30 cellular contexts compared by ENCODE assay signal in genomic region chr1:66084442-66084841, GRCh38.
A peak's percentile ranks its signal among the peaks of the same experiment; 100 is the strongest.
DNase-seq lines count a peak whose midpoint lies in the region; ATAC-seq, FAIRE-seq and TF ChIP-seq lines count a peak whose summit lies in the region.
"Had no signal": no experiment of that assay in that cellular context is flagged by ENCODE, and none has a peak within 500 bp of the region (broad histone marks: within the 10 kb centered on the region; RNA-seq: fewer than 3 reads in every experiment).

No MANE protein-coding gene starts in this region.

- DNase-seq in GM12878 (ENCODE audit: low read depth, low spot score) (no peak), neural crest cell (ENCODE audit: low read depth, low spot score) (no peak), heart left ventricle (no peak), right cardiac atrium (no peak)
- DNase-seq: activated CD4-positive, alpha-beta T cell treated with anti-CD3 and anti-CD28 coated beads, Interleukin-2, amount 10 ng/mL, durations not matched to agents 24 days and 14 days; activated naive CD8-positive, alpha-beta T cell treated with anti-CD3 and anti-CD28 coated beads, Interleukin-2, amount 50 U/mL, for 24 hours; activated T-cell treated with anti-CD3 and anti-CD28 coated beads, Interleukin-2, amount 50 U/mL, for 24 hours; C1 segment of cervical spinal cord; COR-L47; DND-41; hypothalamus; islet precursor cell; Karpas-422; left ventricle myocardium inferior; NCI-H1092; NCI-H1694 treated with DMSO at 0.1 percent for 48 hours; nucleus accumbens; OCI-M1; stimulated activated CD4-positive, alpha-beta T cell treated with anti-CD3 and anti-CD28 coated beads, Interleukin-4, amount 100 ng/mL, for 4 hours; stimulated activated naive B cell treated with anti-CD40 and anti-IgM and Interleukin-4, amounts not matched to agents 10 μg/mL and 1 μg/mL and 100 μg/mL, for 72 hours had no signal

- SMC1A ChIA-PET in GM12878 (lab: Charles Lee; ENCODE audit: uncharacterized antibody, unreplicated experiment), result no interaction called here

- H3K9me3 Mint-ChIP-seq in neural crest cell, result no peaks in the 10 kb centered on the region
- H3K9me3 Mint-ChIP-seq: activated CD4-positive, alpha-beta T cell treated with anti-CD3 and anti-CD28 coated beads, Interleukin-2, amount 10 ng/mL, durations not matched to agents 24 days and 14 days; activated naive CD8-positive, alpha-beta T cell treated with anti-CD3 and anti-CD28 coated beads, Interleukin-2, amount 50 U/mL, for 24 hours; activated T-cell treated with anti-CD3 and anti-CD28 coated beads, Interleukin-2, amount 50 U/mL, for 24 hours; central memory CD8-positive, alpha-beta T cell; dendritic cell treated with granulocyte-macrophage colony-stimulating factor and Interleukin-4, amounts not matched to agents 40 ng/mL and 50 ng/mL, for 4 days had no signal

- H3K4me2 ChIP-seq in GM12878 (ENCODE audit: control insufficient read depth, insufficient read depth), result no peak overlapping the region

- no peaks in the 10 kb centered on the region for H3K79me2 ChIP-seq in GM12878 (ENCODE audit: control insufficient read depth, insufficient read depth, low read length)

- H4K20me1 ChIP-seq in GM12878 (ENCODE audit: control insufficient read depth, insufficient read depth), result no peaks in the 10 kb centered on the region

- RAD21 ChIA-PET in GM12878 (lab: Charles Lee; ENCODE audit: unreplicated experiment), result no interaction called here

- H3K9me3 ChIP-seq in GM12878 (replicated peaks; ENCODE audit: control insufficient read depth, insufficient read depth, low read length), result no peaks in the 10 kb centered on the region
- no peaks in the 10 kb centered on the region for H3K9me3 ChIP-seq in heart left ventricle
- no peaks in the 10 kb centered on the region for H3K9me3 ChIP-seq in right cardiac atrium (ENCODE audit: control insufficient read depth, low read length)
- H3K9me3 ChIP-seq: gastroesophageal sphincter, left ventricle myocardium inferior, prostate gland had no signal

- H3K36me3 Mint-ChIP-seq in neural crest cell (ENCODE audit: low read depth), result no peaks in the 10 kb centered on the region
- H3K36me3 Mint-ChIP-seq: stimulated activated naive B cell treated with anti-CD40 and anti-IgM and Interleukin-4, amounts not matched to agents 10 μg/mL and 1 μg/mL and 100 μg/mL, for 72 hours had no signal

- H3K36me3 ChIP-seq in GM12878 (ENCODE audit: control insufficient read depth in 2 of 2, insufficient read depth in 2 of 2, low read length in 1 of 2) (no peaks in the 10 kb centered on the region), heart left ventricle (no peaks in the 10 kb centered on the region)
- H3K36me3 ChIP-seq: gastroesophageal sphincter, left ventricle myocardium inferior, prostate gland had no signal

- no peak overlapping the region for H3K27ac ChIP-seq in GM12878 (ENCODE audit: control insufficient read depth, insufficient read depth)
- no peak overlapping the region for H3K27ac ChIP-seq in heart left ventricle
- no peak overlapping the region for H3K27ac ChIP-seq in right cardiac atrium (ENCODE audit: low read length)
- H3K27ac ChIP-seq: gastroesophageal sphincter, left ventricle myocardium inferior, prostate gland, VCaP had no signal

- ATAC-seq in HG02885 (IDR thresholded peaks at IDR 0.05; ENCODE audit: poor library complexity, unreplicated experiment) (peak; percentile 37), GM12878 (peak; percentile 51; the same call in 2 of the 3 replicates), GM18519 (IDR thresholded peaks at IDR 0.05; ENCODE audit: low FRiP score, unreplicated experiment) (no peak), heart left ventricle (no peak), right cardiac atrium (no peak)
- ATAC-seq: activated naive CD8-positive, alpha-beta T cell treated with anti-CD3 and anti-CD28 coated beads, Interleukin-2, amount 50 U/mL, for 24 hours; gastroesophageal sphincter; stimulated activated naive B cell treated with anti-CD40 and anti-IgM and Interleukin-4, amounts not matched to agents 10 μg/mL and 1 μg/mL and 100 μg/mL, for 72 hours had no signal

- no peak overlapping the region for H3K27ac Mint-ChIP-seq in neural crest cell (ENCODE audit: unreplicated experiment)
- H3K27ac Mint-ChIP-seq: activated CD4-positive, alpha-beta T cell treated with anti-CD3 and anti-CD28 coated beads, Interleukin-2, amount 10 ng/mL, durations not matched to agents 24 days and 14 days; activated naive CD8-positive, alpha-beta T cell treated with anti-CD3 and anti-CD28 coated beads, Interleukin-2, amount 50 U/mL, for 24 hours; activated T-cell treated with anti-CD3 and anti-CD28 coated beads, Interleukin-2, amount 50 U/mL, for 24 hours; dendritic cell treated with granulocyte-macrophage colony-stimulating factor and Interleukin-4, amounts not matched to agents 40 ng/mL and 50 ng/mL, for 4 days; stimulated activated naive B cell treated with anti-CD40 and anti-IgM and Interleukin-4, amounts not matched to agents 10 μg/mL and 1 μg/mL and 100 μg/mL, for 72 hours had no signal

- no peak overlapping the region for H3K4me3 Mint-ChIP-seq in neural crest cell
- H3K4me3 Mint-ChIP-seq: activated CD4-positive, alpha-beta T cell treated with anti-CD3 and anti-CD28 coated beads, Interleukin-2, amount 10 ng/mL, durations not matched to agents 24 days and 14 days; activated naive CD8-positive, alpha-beta T cell treated with anti-CD3 and anti-CD28 coated beads, Interleukin-2, amount 50 U/mL, for 24 hours; activated T-cell treated with anti-CD3 and anti-CD28 coated beads, Interleukin-2, amount 50 U/mL, for 24 hours; central memory CD8-positive, alpha-beta T cell; dendritic cell treated with granulocyte-macrophage colony-stimulating factor and Interleukin-4, amounts not matched to agents 40 ng/mL and 50 ng/mL, for 4 days; stimulated activated naive B cell treated with anti-CD40 and anti-IgM and Interleukin-4, amounts not matched to agents 10 μg/mL and 1 μg/mL and 100 μg/mL, for 72 hours had no signal

- H2AFZ ChIP-seq in GM12878 (ENCODE audit: control insufficient read depth, low read depth, low read length), result no peak overlapping the region

- no peak for TF ChIP-seq EP300 in GM12878 (IDR thresholded peaks at IDR 0.05; ENCODE audit: borderline replicate concordance in 1 of 2, control insufficient read depth in 1 of 2, low read depth in 2 of 2, low read length in 2 of 2)

- POLR2A ChIA-PET in GM12878 (lab: Charles Lee), result no interaction called here

- H3K4me1 ChIP-seq in GM12878 (ENCODE audit: control insufficient read depth, insufficient read depth, low read length) (no peaks in the 10 kb centered on the region), heart left ventricle (no peaks in the 10 kb centered on the region), right cardiac atrium (ENCODE audit: control insufficient read depth, insufficient read depth, low read length) (no peaks in the 10 kb centered on the region)
- H3K4me1 ChIP-seq: gastroesophageal sphincter, left ventricle myocardium inferior, prostate gland had no signal

- no peak for FAIRE-seq in GM12878 (lab: Jason Lieb, UNC)
- FAIRE-seq: GM12892, H54 had no signal

- TF ChIP-seq POLR2A in GM12878 (IDR thresholded peaks at IDR 0.05; ENCODE audit: low read depth, low read length) (no peak), heart left ventricle (IDR thresholded peaks at IDR 0.05) (no peak)

- H3K27me3 Mint-ChIP-seq in neural crest cell (ENCODE audit: low read depth), result no peaks in the 10 kb centered on the region

- H3K4me1 Mint-ChIP-seq in neural crest cell, result peaks cover 5% of the 10 kb centered on the region
- H3K4me1 Mint-ChIP-seq: activated CD4-positive, alpha-beta T cell treated with anti-CD3 and anti-CD28 coated beads, Interleukin-2, amount 10 ng/mL, durations not matched to agents 24 days and 14 days; activated naive CD8-positive, alpha-beta T cell treated with anti-CD3 and anti-CD28 coated beads, Interleukin-2, amount 50 U/mL, for 24 hours; central memory CD8-positive, alpha-beta T cell; stimulated activated naive B cell treated with anti-CD40 and anti-IgM and Interleukin-4, amounts not matched to agents 10 μg/mL and 1 μg/mL and 100 μg/mL, for 72 hours had no signal

- BruUV-seq in GM12878 (replicated peaks; lab: Mats Ljungman, UMichigan), result no TSS peak

- in situ Hi-C loops in GM12878 (cut with MboI), result no loop called here

- intact Hi-C loops in GM12878 (cut with micrococcal nuclease; ENCODE audit: unreplicated experiment), result no loop called here
- intact Hi-C loops in heart left ventricle (cut with DNase I), result no loop called here
- intact Hi-C loops in right cardiac atrium (cut with DNase I), result no loop called here

- H3K27me3 ChIP-seq in GM12878 (replicated peaks in 1 of 2; ENCODE audit: control insufficient read depth in 2 of 2, insufficient read depth in 2 of 2, low read length in 1 of 2) (no peaks in the 10 kb centered on the region), heart left ventricle (peaks cover 0 to under 1% (median 0%) of the 10 kb centered on the region in 9 donors), right cardiac atrium (ENCODE audit: control insufficient read depth, insufficient read depth) (no peaks in the 10 kb centered on the region)
- H3K27me3 ChIP-seq: gastroesophageal sphincter had no signal

- no peak for TF ChIP-seq RAD21 in GM12878 (IDR thresholded peaks at IDR 0.05; ENCODE audit: insufficient read depth, low read depth, low read length)

- H3K4me3 ChIP-seq in GM12878, result no peak overlapping the region
- no peak overlapping the region for H3K4me3 ChIP-seq in heart left ventricle
- no peak overlapping the region for H3K4me3 ChIP-seq in right cardiac atrium (ENCODE audit: low read length)
- H3K4me3 ChIP-seq: gastroesophageal sphincter, left ventricle myocardium inferior, prostate gland had no signal

- no peak overlapping the region for H3K9ac ChIP-seq in GM12878 (ENCODE audit: control insufficient read depth, insufficient read depth, low read length)

- CTCF ChIA-PET in GM12878 (lab: Yijun Ruan, JAX), result no interaction called here

- peak; percentile 41; the same call in 2 of the 3 replicates for TF ChIP-seq CTCF in GM12872 (IDR thresholded peaks at IDR 0.05; ENCODE audit: insufficient read depth, low read depth, low read length)
- peak in 2 of 3 experiments; percentile 17 to 18; a peak in 1 of 6 replicates for TF ChIP-seq CTCF in GM12878 (IDR thresholded peaks at IDR 0.05 in 2 of 3, conservative IDR thresholded peaks at IDR 0.05 in 1 of 3; ENCODE audit: control insufficient read depth in 2 of 3, extremely low read depth in 1 of 3, insufficient read depth in 1 of 3, low read depth in 3 of 3, low read length in 3 of 3)
- TF ChIP-seq CTCF in neural crest cell (conservative IDR thresholded peaks at IDR 0.05), result peak; percentile 18
- TF ChIP-seq CTCF in heart left ventricle (IDR thresholded peaks at IDR 0.05), result no peak

TF ChIP-seq in GM12878, 131 proteins besides CTCF, POLR2A, EP300 and RAD21 (continues in another document):
- TF ChIP-seq LARP7 (IDR thresholded peaks at IDR 0.05) (no peak), NBN (IDR thresholded peaks at IDR 0.05) (no peak)

Comparison
In these comparisons a context has a peak if more than half of its experiments do, and no peak if none do; other contexts are left out.
1. CTCF ChIP-seq: peak in GM12872 (single experiment), GM12878 (2 of 3) and neural crest cell (single experiment); none in heart left ventricle (0 of 12).
2. ATAC-seq: peak in HG02885 (single experiment) and GM12878 (single experiment); none in GM18519 (single experiment), heart left ventricle (0 of 4) and right cardiac atrium (0 of 2).